Comparison of ENCODE assay signal across 18 cellular contexts in genomic region chr10:96440257-96441125, GRCh38.
DNase-seq lines count a peak whose midpoint lies in the region; TF ChIP-seq lines count a peak whose summit lies in the region.
"Had no signal": no experiment of that assay in that cellular context is flagged by ENCODE, and none has a peak within 500 bp of the region (broad histone marks: within the 10 kb centered on the region; RNA-seq: fewer than 3 reads in every experiment).

No MANE protein-coding gene starts in this region.

- TF ChIP-seq EP300 in stomach (IDR thresholded peaks at IDR 0.05) = no peak

- no peaks in the 10 kb centered on the region for H3K27me3 ChIP-seq in BLaER1 treated with 17β-estradiol and CSF1 and Interleukin-3, amounts not matched to agents 10 nM and 100 nM
- H3K27me3 ChIP-seq in colonic mucosa (no peaks in the 10 kb centered on the region), prostate gland (replicated peaks; ENCODE audit: insufficient read depth) (no peaks in the 10 kb centered on the region), stomach (peaks cover 0 to 3% (median 0%) of the 10 kb centered on the region in 3 donors)

- H3K27ac Mint-ChIP-seq in activated CD4-positive, alpha-beta T cell treated with anti-CD3 and anti-CD28 coated beads, Interleukin-2, amount 10 ng/mL, durations not matched to agents 7 days and 5 days = no peak overlapping the region
- H3K27ac Mint-ChIP-seq: CD4-positive, alpha-beta T cell had no signal

- no peaks in the 10 kb centered on the region for H3K4me1 Mint-ChIP-seq in activated CD4-positive, alpha-beta T cell treated with anti-CD3 and anti-CD28 coated beads, Interleukin-2, amount 10 ng/mL, durations not matched to agents 7 days and 5 days

- no peaks in the 10 kb centered on the region for H3K27me3 Mint-ChIP-seq in activated CD4-positive, alpha-beta T cell treated with anti-CD3 and anti-CD28 coated beads, Interleukin-2, amount 10 ng/mL, durations not matched to agents 7 days and 5 days

- H3K9me3 ChIP-seq in BLaER1 treated with 17β-estradiol and CSF1 and Interleukin-3, amounts not matched to agents 10 nM and 100 nM (replicated peaks in 1 of 11) = peaks cover 0 to 11% (median 5%) of the 10 kb centered on the region in 11 experiments; a peak in 6 of 22 replicates
- no peaks in the 10 kb centered on the region for H3K9me3 ChIP-seq in colonic mucosa
- no peaks in the 10 kb centered on the region for H3K9me3 ChIP-seq in prostate gland
- peaks cover 0 to 5% (median 0%) of the 10 kb centered on the region in 4 donors for H3K9me3 ChIP-seq in stomach
- H3K9me3 ChIP-seq: A549 had no signal

- DNase-seq in NCI-H2227 treated with DMSO at 0.1 percent for 48 hours (lab: John Stamatoyannopoulos, UW) (peak; percentile 59), colonic mucosa (no peak), iris pigment epithelial cell (ENCODE audit: low read depth) (peak; percentile 6), prostate gland (ENCODE audit: low spot score) (no peak), stomach (no peak), SKM-1 (lab: John Stamatoyannopoulos, UW; ENCODE audit: unreplicated experiment) (no peak)
- DNase-seq in activated CD4-positive, alpha-beta T cell treated with anti-CD3 and anti-CD28 coated beads, Interleukin-2, amount 10 ng/mL, durations not matched to agents 7 days and 5 days = no peak
- DNase-seq: Calu3; CD4-positive, alpha-beta T cell; GOT3; KBM-7; NCI-H1048; NCI-H146; NCI-H2081 treated with DMSO at 0.1 percent for 48 hours; NCI-H345; PC-9 had no signal

- CTCF ChIA-PET in activated CD4-positive, alpha-beta T cell treated with anti-CD3 and anti-CD28 coated beads, Interleukin-2, amount 10 ng/mL, durations not matched to agents 7 days and 5 days (lab: Charles Lee) = interaction anchor here (1.6 kb wide), 1 partner anchor 21 kb away, joined by 3 read pairs; no protein-coding TSS in a partner anchor

- no peak overlapping the region for H3K27ac ChIP-seq in BLaER1 treated with 17β-estradiol and CSF1 and Interleukin-3, amounts not matched to agents 10 nM and 100 nM
- peak overlapping the region; percentile 32 for H3K27ac ChIP-seq in colonic mucosa
- H3K27ac ChIP-seq in prostate gland = no peak overlapping the region
- no peak overlapping the region for H3K27ac ChIP-seq in stomach
- H3K27ac ChIP-seq: A549, PC-9 had no signal

- H3K4me2 ChIP-seq in BLaER1 treated with 17β-estradiol and CSF1 and Interleukin-3, amounts not matched to agents 10 nM and 100 nM = peak overlapping the region in 6 of 11 experiments; percentile 28 to 49 (median 44); a peak in 11 of 22 replicates
- H3K4me2 ChIP-seq: A549, PC-9 had no signal

- H3K9me3 Mint-ChIP-seq in activated CD4-positive, alpha-beta T cell treated with anti-CD3 and anti-CD28 coated beads, Interleukin-2, amount 10 ng/mL, durations not matched to agents 7 days and 5 days = no peaks in the 10 kb centered on the region
- H3K9me3 Mint-ChIP-seq: CD4-positive, alpha-beta T cell had no signal

- POLR2A ChIA-PET in activated CD4-positive, alpha-beta T cell treated with anti-CD3 and anti-CD28 coated beads, Interleukin-2, amount 10 ng/mL, durations not matched to agents 7 days and 5 days (lab: Charles Lee) = no interaction called here

- H3K9ac ChIP-seq in BLaER1 treated with 17β-estradiol and CSF1 and Interleukin-3, amounts not matched to agents 10 nM and 100 nM = no peak overlapping the region
- H3K9ac ChIP-seq in colonic mucosa (ENCODE audit: low read depth in 2 of 2, low read length in 2 of 2) = no peak overlapping the region

- no peaks in the 10 kb centered on the region for H4K20me1 ChIP-seq in BLaER1 treated with 17β-estradiol and CSF1 and Interleukin-3, amounts not matched to agents 10 nM and 100 nM

- TF ChIP-seq CTCF in colonic mucosa (IDR thresholded peaks at IDR 0.05) = no peak
- no peak for TF ChIP-seq CTCF in prostate gland (IDR thresholded peaks at IDR 0.05)
- TF ChIP-seq CTCF in stomach (IDR thresholded peaks at IDR 0.05) = no peak

- WGBS in prostate gland = 60% methylated on average over 8 of the region's 8 CpGs
- WGBS in stomach, 5 donors = 52 to 78% (median 66%) methylated on average over 8 of the region's 8 CpGs

- H3K4me3 ChIP-seq in BLaER1 treated with 17β-estradiol and CSF1 and Interleukin-3, amounts not matched to agents 10 nM and 100 nM = no peak overlapping the region
- H3K4me3 ChIP-seq in colonic mucosa (no peak overlapping the region), prostate gland (no peak overlapping the region), stomach (no peak overlapping the region)
- H3K4me3 ChIP-seq: A549, PC-9 had no signal

- H3K36me3 ChIP-seq in BLaER1 treated with 17β-estradiol and CSF1 and Interleukin-3, amounts not matched to agents 10 nM and 100 nM = no peaks in the 10 kb centered on the region
- no peaks in the 10 kb centered on the region for H3K36me3 ChIP-seq in colonic mucosa
- H3K36me3 ChIP-seq in prostate gland = no peaks in the 10 kb centered on the region
- H3K36me3 ChIP-seq in stomach = no peaks in the 10 kb centered on the region

- TF ChIP-seq POLR2A in prostate gland (IDR thresholded peaks at IDR 0.05) (no peak), stomach (IDR thresholded peaks at IDR 0.05) (no peak)

- no peak overlapping the region for H3K4me3 Mint-ChIP-seq in activated CD4-positive, alpha-beta T cell treated with anti-CD3 and anti-CD28 coated beads, Interleukin-2, amount 10 ng/mL, durations not matched to agents 7 days and 5 days
- H3K4me3 Mint-ChIP-seq: CD4-positive, alpha-beta T cell had no signal

- peaks cover 0 to 17% (median 8%) of the 10 kb centered on the region in 10 experiments; a peak in 11 of 20 replicates for H3K4me1 ChIP-seq in BLaER1 treated with 17β-estradiol and CSF1 and Interleukin-3, amounts not matched to agents 10 nM and 100 nM
- H3K4me1 ChIP-seq in colonic mucosa (no peaks in the 10 kb centered on the region), prostate gland (replicated peaks) (no peaks in the 10 kb centered on the region), stomach (peaks cover 0 to 18% (median 12%) of the 10 kb centered on the region in 4 donors)
- H3K4me1 ChIP-seq: A549 had no signal

- no peaks in the 10 kb centered on the region for H3K36me3 Mint-ChIP-seq in activated CD4-positive, alpha-beta T cell treated with anti-CD3 and anti-CD28 coated beads, Interleukin-2, amount 10 ng/mL, durations not matched to agents 7 days and 5 days (ENCODE audit: low read depth)

- intact Hi-C loops in colonic mucosa (cut with DNase I) (no loop called here), prostate gland (cut with DNase I) (no loop called here), stomach (cut with DNase I; ENCODE audit: low total_unique reads) (no loop called here)

Comparison
In these comparisons a context has a peak if more than half of its experiments do, and no peak if none do; other contexts are left out.
1. DNase-seq: peak in NCI-H2227 treated with DMSO at 0.1 percent for 48 hours (single experiment) and iris pigment epithelial cell (single experiment); none in colonic mucosa (single experiment), prostate gland (single experiment), stomach (single experiment), SKM-1 (single experiment) and activated CD4-positive, alpha-beta T cell treated with anti-CD3 and anti-CD28 coated beads, Interleukin-2, amount 10 ng/mL, durations not matched to agents 7 days and 5 days (single experiment).